ENCODE assay signal across 24 cellular contexts in genomic region chr10:10587744-10588393, GRCh38.
"Had no signal": no experiment of that assay in that cellular context is flagged by ENCODE, and none has a peak within 500 bp of the region (broad histone marks: within the 10 kb centered on the region; RNA-seq: fewer than 3 reads in every experiment).

No MANE protein-coding gene starts in this region.

- H3K27ac ChIP-seq: breast epithelium, foreskin keratinocyte, ovary, thyroid gland, VCaP had no signal

- H3K4me1 ChIP-seq: breast epithelium, foreskin keratinocyte, thyroid gland had no signal

- H3K36me3 Mint-ChIP-seq: activated naive CD4-positive, alpha-beta T cell treated with anti-CD3 and anti-CD28 coated beads, Interleukin-2, amount 50 U/mL, for 72 hours; immature natural killer cell; mesothelial cell of epicardium; naive thymus-derived CD8-positive, alpha-beta T cell had no signal

- H3K4me3 Mint-ChIP-seq: activated T-cell treated with anti-CD3 and anti-CD28 coated beads, Interleukin-2, amount 50 U/mL, for 24 hours; activated T-helper 17 cell treated with anti-CD3 and anti-CD28 coated beads, Interleukin-2, amount 50 U/mL, for 72 hours; immature natural killer cell; mesothelial cell of epicardium; naive thymus-derived CD8-positive, alpha-beta T cell; T-helper 2 cell treated with Interferon-gamma antibody and Interleukin-4, amounts not matched to agents 5 μg/mL and 100 μg/mL, for 36 hours had no signal

- DNase-seq: activated CD4-positive, alpha-beta T cell treated with anti-CD3 and anti-CD28 coated beads, Interleukin-2, amount 50 U/mL, for 1 hour; activated CD4-positive, CD25-positive, alpha-beta regulatory T cell treated with anti-CD3 and anti-CD28 coated beads, Interleukin-2, amount 50 U/mL, for 72 hours; activated CD8-positive, alpha-beta memory T cell treated with anti-CD3 and anti-CD28 coated beads for 24 hours; activated CD8-positive, alpha-beta memory T cell treated with anti-CD3 and anti-CD28 coated beads, Interleukin-2, amount 50 U/mL, for 4 hours; activated T-cell treated with anti-CD3 and anti-CD28 coated beads, Interleukin-2, amount 50 U/mL, for 24 hours; cerebellar nuclear complex; effector CD8-positive, alpha-beta T cell; erythroblast; foreskin keratinocyte; immature natural killer cell; naive thymus-derived CD8-positive, alpha-beta T cell; ovary; SK-N-SH; stimulated activated CD4-positive, alpha-beta T cell treated with anti-CD3 and anti-CD28 coated beads, Interleukin-2, amount 100 ng/mL, for 48 hours; stimulated activated naive CD4-positive, alpha-beta T cell treated with Interleukin-2 at 50 U/mL for 16 hours; thyroid gland had no signal

- H3K4me3 ChIP-seq: breast epithelium, ovary, thyroid gland had no signal

- H3K27me3 ChIP-seq: breast epithelium, foreskin keratinocyte, ovary, thyroid gland had no signal

- H3K9ac ChIP-seq: SK-N-SH had no signal

- ATAC-seq: activated naive CD4-positive, alpha-beta T cell treated with anti-CD3 and anti-CD28 coated beads, Interleukin-2, amount 50 U/mL, for 72 hours; activated T-helper 17 cell treated with anti-CD3 and anti-CD28 coated beads, Interleukin-2, amount 50 U/mL, for 72 hours; foreskin keratinocyte; left lobe of liver; naive thymus-derived CD8-positive, alpha-beta T cell; sciatic nerve had no signal

- H3K4me1 Mint-ChIP-seq: activated T-helper 17 cell treated with anti-CD3 and anti-CD28 coated beads, Interleukin-2, amount 50 U/mL, for 72 hours; immature natural killer cell; naive thymus-derived CD8-positive, alpha-beta T cell had no signal

- H3K4me2 ChIP-seq: SK-N-SH had no signal

- H3K36me3 ChIP-seq: breast epithelium, ovary, thyroid gland had no signal

- H3K9me3 Mint-ChIP-seq: activated naive CD4-positive, alpha-beta T cell treated with anti-CD3 and anti-CD28 coated beads, Interleukin-2, amount 50 U/mL, for 72 hours; activated T-cell treated with anti-CD3 and anti-CD28 coated beads, Interleukin-2, amount 50 U/mL, for 24 hours; activated T-helper 17 cell treated with anti-CD3 and anti-CD28 coated beads, Interleukin-2, amount 50 U/mL, for 72 hours; immature natural killer cell; mesothelial cell of epicardium; naive thymus-derived CD8-positive, alpha-beta T cell; T-helper 2 cell treated with Interferon-gamma antibody and Interleukin-4, amounts not matched to agents 5 μg/mL and 100 μg/mL, for 36 hours had no signal

- H3K9me3 ChIP-seq: breast epithelium, ovary, SK-N-SH, thyroid gland had no signal

- H3K27ac Mint-ChIP-seq: activated naive CD4-positive, alpha-beta T cell treated with anti-CD3 and anti-CD28 coated beads, Interleukin-2, amount 50 U/mL, for 72 hours; activated T-cell treated with anti-CD3 and anti-CD28 coated beads, Interleukin-2, amount 50 U/mL, for 24 hours; activated T-helper 17 cell treated with anti-CD3 and anti-CD28 coated beads, Interleukin-2, amount 50 U/mL, for 72 hours; immature natural killer cell; mesothelial cell of epicardium; naive thymus-derived CD8-positive, alpha-beta T cell; T-helper 2 cell treated with Interferon-gamma antibody and Interleukin-4, amounts not matched to agents 5 μg/mL and 100 μg/mL, for 36 hours had no signal

- H3K9me2 ChIP-seq: SK-N-SH had no signal
